18 cellular contexts compared by ENCODE assay signal in the genomic region with DNA sequence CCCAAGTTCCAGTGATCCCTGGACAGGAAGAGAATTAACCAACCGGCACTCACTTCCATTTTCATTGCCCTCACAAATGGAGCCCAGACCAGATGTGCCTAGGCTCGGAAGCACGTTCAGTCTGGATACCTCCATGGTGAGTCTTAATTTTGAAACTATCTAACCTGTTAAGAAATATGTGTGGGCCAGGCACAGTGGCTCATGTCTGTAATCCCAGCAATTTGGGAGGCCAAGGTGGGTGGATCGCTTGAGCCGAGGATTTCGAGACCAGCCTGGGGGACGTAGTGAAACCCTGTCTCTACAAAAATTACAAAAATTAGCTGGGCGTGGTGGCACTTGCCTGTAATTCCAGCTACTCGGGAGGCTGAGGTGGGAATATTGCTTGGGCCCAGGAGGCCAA. TPM values are rescaled to one million over a fixed set of nuclear protein-coding genes. Genes with fewer than 3 reads are reported as not detected.
DNase-seq lines count a peak whose midpoint lies in the region; ATAC-seq, FAIRE-seq and TF ChIP-seq lines count a peak whose summit lies in the region.
"Had no signal": no experiment of that assay in that cellular context is flagged by ENCODE, and none has a peak within 500 bp of the region (broad histone marks: within the 10 kb centered on the region; RNA-seq: fewer than 3 reads in every experiment).

No MANE protein-coding gene starts in this region.

- no peak overlapping the region for H2BK12ac ChIP-seq in mesenchymal stem cell (ENCODE audit: low read length in 2 of 2)

- no peaks in the 10 kb centered on the region for H3K9me3 Mint-ChIP-seq in activated CD8-positive, alpha-beta T cell treated with anti-CD3 and anti-CD28 coated beads for 36 hours
- H3K9me3 Mint-ChIP-seq in activated CD8-positive, alpha-beta T cell treated with anti-CD3 and anti-CD28 coated beads, Interleukin-2, amount 10 ng/mL, durations not matched to agents 7 days and 5 days (ENCODE audit: insufficient read depth), result no peaks in the 10 kb centered on the region
- H3K9me3 Mint-ChIP-seq: HFFc6 had no signal

- H3K27me3 ChIP-seq in cardiac muscle cell (no peaks in the 10 kb centered on the region), mesenchymal stem cell (ENCODE audit: control insufficient read depth in 1 of 2, insufficient read depth in 1 of 2, low read length in 2 of 2) (no peaks in the 10 kb centered on the region)
- H3K27me3 ChIP-seq: BLaER1 had no signal

- no peak overlapping the region for H4K8ac ChIP-seq in mesenchymal stem cell (ENCODE audit: low read length)

- H3K27ac ChIP-seq in cardiac muscle cell, result peak overlapping the region; percentile 78
- H3K27ac ChIP-seq in mesenchymal stem cell (ENCODE audit: low read length, poor library complexity, severe bottlenecking), result no peak overlapping the region
- H3K27ac ChIP-seq: BLaER1, HL-60 had no signal

- no peak for TF ChIP-seq CTCF in activated CD8-positive, alpha-beta T cell treated with anti-CD3 and anti-CD28 coated beads for 36 hours (IDR thresholded peaks at IDR 0.05)
- no peak for TF ChIP-seq CTCF in cardiac muscle cell (IDR thresholded peaks at IDR 0.05; ENCODE audit: low read depth, low read length)

- H3K4me3 ChIP-seq in cardiac muscle cell, result no peak overlapping the region
- H3K4me3 ChIP-seq in mesenchymal stem cell (ENCODE audit: insufficient read depth in 1 of 2, low read depth in 1 of 2, low read length in 2 of 2), result no peak overlapping the region
- H3K4me3 ChIP-seq: BLaER1 had no signal

- H3K4me1 ChIP-seq in cardiac muscle cell (ENCODE audit: low read depth) (peaks cover 10% of the 10 kb centered on the region), mesenchymal stem cell (ENCODE audit: control insufficient read depth, insufficient read depth, low read depth, low read length) (no peaks in the 10 kb centered on the region)
- H3K4me1 ChIP-seq: BLaER1 had no signal

- H2AK5ac ChIP-seq in mesenchymal stem cell (ENCODE audit: low read length, severe bottlenecking), result peak overlapping the region; percentile 54

- no peak overlapping the region for H3K18ac ChIP-seq in mesenchymal stem cell (ENCODE audit: low read depth in 1 of 2, low read length in 2 of 2)

- intact Hi-C loops in activated CD8-positive, alpha-beta T cell treated with anti-CD3 and anti-CD28 coated beads for 36 hours (cut with micrococcal nuclease), result loop anchor here (2.0 kb wide), 1 partner anchor 81 kb away; no protein-coding TSS in a partner anchor
- intact Hi-C loops in left ventricle myocardium superior (cut with micrococcal nuclease), result no loop called here

- no peak overlapping the region for H3K9ac ChIP-seq in mesenchymal stem cell (ENCODE audit: low read length)
- H3K9ac ChIP-seq: BLaER1 had no signal

- 99% methylated on average over 9 of the region's 9 CpGs for whole genome bisulfite sequencing in mesenchymal stem cell

- H3K14ac ChIP-seq in mesenchymal stem cell (ENCODE audit: low read length in 2 of 2), result no peak overlapping the region

- H3K4me1 Mint-ChIP-seq in activated CD8-positive, alpha-beta T cell treated with anti-CD3 and anti-CD28 coated beads for 36 hours (ENCODE audit: low read depth), result peaks cover 19% of the 10 kb centered on the region
- peaks cover 31% of the 10 kb centered on the region for H3K4me1 Mint-ChIP-seq in activated CD8-positive, alpha-beta T cell treated with anti-CD3 and anti-CD28 coated beads, Interleukin-2, amount 10 ng/mL, durations not matched to agents 7 days and 5 days (ENCODE audit: low read depth)
- H3K4me1 Mint-ChIP-seq: CD14-positive monocyte had no signal

- H3K23ac ChIP-seq in mesenchymal stem cell (ENCODE audit: low read length in 2 of 2), result no peak overlapping the region

- H3K36me3 Mint-ChIP-seq in activated CD8-positive, alpha-beta T cell treated with anti-CD3 and anti-CD28 coated beads for 36 hours (ENCODE audit: low read depth), result peaks cover 26% of the 10 kb centered on the region
- peaks cover 54% of the 10 kb centered on the region for H3K36me3 Mint-ChIP-seq in activated CD8-positive, alpha-beta T cell treated with anti-CD3 and anti-CD28 coated beads, Interleukin-2, amount 10 ng/mL, durations not matched to agents 7 days and 5 days (ENCODE audit: low read depth)

- H2AFZ ChIP-seq in mesenchymal stem cell (ENCODE audit: low read depth, low read length), result no peak overlapping the region

- peaks cover 34% of the 10 kb centered on the region for H3K79me1 ChIP-seq in mesenchymal stem cell (replicated peaks; ENCODE audit: low read length, poor library complexity, severe bottlenecking)

- H3K4me3 Mint-ChIP-seq in activated CD8-positive, alpha-beta T cell treated with anti-CD3 and anti-CD28 coated beads for 36 hours, result no peak overlapping the region
- H3K4me3 Mint-ChIP-seq in activated CD8-positive, alpha-beta T cell treated with anti-CD3 and anti-CD28 coated beads, Interleukin-2, amount 10 ng/mL, durations not matched to agents 7 days and 5 days, result no peak overlapping the region
- H3K4me3 Mint-ChIP-seq: CD14-positive monocyte, HFFc6 had no signal

- peaks cover 26% of the 10 kb centered on the region for H3K36me3 ChIP-seq in cardiac muscle cell
- H3K36me3 ChIP-seq in mesenchymal stem cell (ENCODE audit: control insufficient read depth in 1 of 2, insufficient read depth in 2 of 2, low read depth in 1 of 2, low read length in 2 of 2), result peaks cover 30 to 63% of the 10 kb centered on the region in 2 experiments

- peak overlapping the region; percentile 5 for H3K27ac Mint-ChIP-seq in activated CD8-positive, alpha-beta T cell treated with anti-CD3 and anti-CD28 coated beads for 36 hours
- H3K27ac Mint-ChIP-seq in activated CD8-positive, alpha-beta T cell treated with anti-CD3 and anti-CD28 coated beads, Interleukin-2, amount 10 ng/mL, durations not matched to agents 7 days and 5 days, result no peak overlapping the region

- H3K9me3 ChIP-seq in cardiac muscle cell (ENCODE audit: low read depth), result no peaks in the 10 kb centered on the region
- peaks cover 9% of the 10 kb centered on the region for H3K9me3 ChIP-seq in mesenchymal stem cell (ENCODE audit: control insufficient read depth, low read length)

- no peak overlapping the region for H3K4me2 ChIP-seq in mesenchymal stem cell (ENCODE audit: low read length, poor library complexity, severe bottlenecking)
- H3K4me2 ChIP-seq: BLaER1 had no signal

- no peak for FAIRE-seq in GM12892 (lab: Jason Lieb, UNC)

- POLR2A ChIA-PET in activated CD8-positive, alpha-beta T cell treated with anti-CD3 and anti-CD28 coated beads for 36 hours (lab: Charles Lee), result interaction anchor here (1.3 kb wide), 1 partner anchor 79 kb away, joined by 9 read pairs; a partner anchor contains a TSS
- POLR2A ChIA-PET in activated CD8-positive, alpha-beta T cell treated with anti-CD3 and anti-CD28 coated beads, Interleukin-2, amount 10 ng/mL, durations not matched to agents 7 days and 5 days (lab: Charles Lee), result interaction anchor here (1.3 kb wide), 1 partner anchor 78 kb away, joined by 4 read pairs; no protein-coding TSS in a partner anchor

- ATAC-seq in activated CD8-positive, alpha-beta T cell treated with anti-CD3 and anti-CD28 coated beads for 36 hours, result no peak
- no peak for ATAC-seq in activated CD8-positive, alpha-beta T cell treated with anti-CD3 and anti-CD28 coated beads, Interleukin-2, amount 10 ng/mL, durations not matched to agents 7 days and 5 days
- no peak for ATAC-seq in left ventricle myocardium superior

- CTCF ChIA-PET in activated CD8-positive, alpha-beta T cell treated with anti-CD3 and anti-CD28 coated beads for 36 hours (lab: Charles Lee), result interaction anchor here (1.2 to 5.0 kb wide), 13 partner anchors 9 to 116 kb away, joined by 3 to 53 read pairs (median 8); a partner anchor contains a TSS
- CTCF ChIA-PET in activated CD8-positive, alpha-beta T cell treated with anti-CD3 and anti-CD28 coated beads, Interleukin-2, amount 10 ng/mL, durations not matched to agents 7 days and 5 days (lab: Charles Lee), result interaction anchor here (1.1 to 4.5 kb wide), 12 partner anchors 16 to 218 kb away, joined by 3 to 66 read pairs (median 6); a partner anchor contains a TSS

- no peak overlapping the region for H2BK15ac ChIP-seq in mesenchymal stem cell (ENCODE audit: low read depth, poor library complexity, severe bottlenecking)

- H4K91ac ChIP-seq in mesenchymal stem cell (ENCODE audit: low read length), result no peak overlapping the region

- H3K27me3 Mint-ChIP-seq in activated CD8-positive, alpha-beta T cell treated with anti-CD3 and anti-CD28 coated beads for 36 hours, result no peaks in the 10 kb centered on the region
- H3K27me3 Mint-ChIP-seq in activated CD8-positive, alpha-beta T cell treated with anti-CD3 and anti-CD28 coated beads, Interleukin-2, amount 10 ng/mL, durations not matched to agents 7 days and 5 days (ENCODE audit: low read depth), result no peaks in the 10 kb centered on the region
- H3K27me3 Mint-ChIP-seq: CD4-positive, alpha-beta memory T cell had no signal

- no peak for TF ChIP-seq POLR2A in GM12892 (IDR thresholded peaks at IDR 0.05; ENCODE audit: low read depth, low read length)

- H3K4ac ChIP-seq in mesenchymal stem cell (ENCODE audit: low read depth in 1 of 2, low read length in 2 of 2), result no peak overlapping the region

- H2BK120ac ChIP-seq in mesenchymal stem cell (ENCODE audit: low read depth, low read length), result peak overlapping the region; percentile 15

- DNase-seq in activated CD8-positive, alpha-beta T cell treated with anti-CD3 and anti-CD28 coated beads for 36 hours, result no peak
- no peak for DNase-seq in activated CD8-positive, alpha-beta T cell treated with anti-CD3 and anti-CD28 coated beads, Interleukin-2, amount 10 ng/mL, durations not matched to agents 7 days and 5 days
- no peak for DNase-seq in cardiac muscle cell (ENCODE audit: low read depth in 1 of 2, low spot score in 1 of 2)
- DNase-seq in left ventricle myocardium superior, result no peak
- no peak for DNase-seq in mesenchymal stem cell
- no peak for DNase-seq in GM12892 (ENCODE audit: insufficient read length)
- no peak for DNase-seq in activated CD8-positive, alpha-beta memory T cell treated with anti-CD3 and anti-CD28 coated beads, Interleukin-2, amount 50 U/mL, for 48 hours
- DNase-seq: 8988T; CD4-positive, alpha-beta memory T cell; DMS79 treated with DMSO at 0.1 percent for 48 hours; GF-D8; GOT3; H7; HFFc6 had no signal

- no peak overlapping the region for H2BK5ac ChIP-seq in mesenchymal stem cell (ENCODE audit: low read depth, low read length, poor library complexity, severe bottlenecking)

RNA-seq across cellular contexts. Expression of a gene that starts 31.5 kb away (rescaled TPM):
- total RNA-seq in activated CD8-positive, alpha-beta T cell treated with anti-CD3 and anti-CD28 coated beads for 36 hours, result 1 to 10 TPM; 8.0 to 8.3 TPM
- 1 to 10 TPM; 2.9 to 4.4 TPM for total RNA-seq in activated CD8-positive, alpha-beta T cell treated with anti-CD3 and anti-CD28 coated beads, Interleukin-2, amount 10 ng/mL, durations not matched to agents 7 days and 5 days
- total RNA-seq in cardiac muscle cell (32.5 and 49.3 TPM in 2 replicates), left ventricle myocardium superior (44.7 TPM)
- polyA plus RNA-seq in cardiac muscle cell, result 13.8 and 14.8 TPM in 2 replicates
- 80.2 TPM for polyA plus RNA-seq in mesenchymal stem cell (2013, experiment 1 of 2)
- polyA plus RNA-seq in mesenchymal stem cell (2013, experiment 2 of 2), result 77.3 TPM
- 3.1 TPM for polyA plus RNA-seq in GM12892 (2012; ENCODE audit: missing spikeins)
- polyA plus RNA-seq: CD14-positive monocyte had no signal

RNA-seq across cellular contexts. Expression of a gene that starts 48.9 kb away (rescaled TPM):
- 10 to 100 TPM; 30.2 to 31.9 TPM for total RNA-seq in activated CD8-positive, alpha-beta T cell treated with anti-CD3 and anti-CD28 coated beads for 36 hours
- 10 to 100 TPM; 40.5 to 41.8 TPM for total RNA-seq in activated CD8-positive, alpha-beta T cell treated with anti-CD3 and anti-CD28 coated beads, Interleukin-2, amount 10 ng/mL, durations not matched to agents 7 days and 5 days
- total RNA-seq in cardiac muscle cell (7.3 and 18.6 TPM in 2 replicates), left ventricle myocardium superior (13.2 TPM)
- 45.6 and 99.8 TPM in 2 replicates for polyA plus RNA-seq in cardiac muscle cell
- 30.2 TPM for polyA plus RNA-seq in mesenchymal stem cell (2013, experiment 1 of 2)
- polyA plus RNA-seq in mesenchymal stem cell (2013, experiment 2 of 2), result 30.5 TPM
- polyA plus RNA-seq in GM12892 (2012; ENCODE audit: missing spikeins), result 8.6 TPM

RNA-seq across cellular contexts. Expression of a gene that starts 55.3 kb away (rescaled TPM):
- not detected for total RNA-seq in activated CD8-positive, alpha-beta T cell treated with anti-CD3 and anti-CD28 coated beads for 36 hours
- total RNA-seq in activated CD8-positive, alpha-beta T cell treated with anti-CD3 and anti-CD28 coated beads, Interleukin-2, amount 10 ng/mL, durations not matched to agents 7 days and 5 days, result not detected
- total RNA-seq in cardiac muscle cell, result 3.4 and 8.0 TPM in 2 replicates
- polyA plus RNA-seq in cardiac muscle cell, result 5.8 and 10.4 TPM in 2 replicates
- 14.4 TPM for total RNA-seq in left ventricle myocardium superior
- 25.1 TPM for polyA plus RNA-seq in mesenchymal stem cell (2013, experiment 1 of 2)
- 26.5 TPM for polyA plus RNA-seq in mesenchymal stem cell (2013, experiment 2 of 2)
- not detected for polyA plus RNA-seq in GM12892 (2012; ENCODE audit: missing spikeins)
- total RNA-seq: A673; CD4-positive, alpha-beta memory T cell had no signal
- polyA plus RNA-seq: CD14-positive monocyte; CD4-positive, alpha-beta memory T cell had no signal
